8 cellular contexts compared by ENCODE assay signal in the genomic region with DNA sequence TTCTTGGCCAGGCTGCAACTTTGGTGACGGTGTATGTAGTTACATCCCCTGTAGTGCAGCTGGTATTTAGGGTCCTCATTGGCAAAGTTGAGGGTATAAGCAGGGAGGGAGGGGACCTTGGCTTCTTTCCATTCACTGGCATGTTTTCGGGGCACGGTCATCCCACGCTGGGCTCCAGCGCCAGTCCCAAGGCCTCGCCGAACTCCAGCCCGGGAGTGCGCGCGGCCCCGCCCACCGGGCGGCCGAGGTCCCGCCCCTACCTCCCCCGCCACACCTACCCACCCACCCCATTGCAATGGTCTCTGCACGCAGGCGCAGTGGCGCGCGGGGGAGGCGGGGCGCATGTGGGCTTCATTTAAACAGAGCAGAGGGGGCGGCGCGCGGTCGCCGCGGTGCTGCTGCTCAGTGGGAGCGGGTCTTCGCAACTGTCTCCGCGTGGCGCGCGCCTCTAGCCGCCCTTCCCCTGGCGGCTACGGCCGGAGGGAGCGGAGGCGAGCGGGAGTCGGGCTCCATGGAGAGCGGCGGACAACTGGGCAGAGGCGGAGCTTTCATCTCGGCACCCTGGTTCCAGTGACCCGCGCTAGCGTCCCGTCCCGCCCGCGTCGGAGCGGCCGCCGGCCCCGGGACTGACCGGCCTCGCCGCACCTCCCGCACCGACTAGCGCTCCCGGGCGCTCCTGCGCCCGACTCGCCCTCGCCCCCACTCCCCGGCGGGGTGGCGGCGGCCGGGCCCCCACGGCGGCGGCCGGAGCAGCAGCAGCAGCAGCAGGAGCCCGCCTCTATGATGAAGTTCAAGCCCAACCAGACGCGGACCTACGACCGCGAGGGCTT. TPM values are rescaled to one million over a fixed set of nuclear protein-coding genes. Genes with fewer than 3 reads are reported as not detected.
DNase-seq lines count a peak whose midpoint lies in the region; ATAC-seq and TF ChIP-seq lines count a peak whose summit lies in the region.
"Not testable (repeated sequence)": the region's sequence is repeated elsewhere in the genome, so short reads cannot be mapped to it uniquely, and the experiment has no call there.

A gene (plus strand): TSS at position 383 of the 830 bp plus-strand sequence. CDS start 398 bp downstream, at position 781.

- WGBS in right cardiac atrium = under 1% methylated on average over 49 of the region's 89 CpGs

- H3K9me3 ChIP-seq in right cardiac atrium (ENCODE audit: control insufficient read depth, low read length); vagina: not testable (repeated sequence)

- intact Hi-C loops in right cardiac atrium (cut with DNase I) = loop anchor here in 1 of 4 donors (5.0 kb wide), 1 partner anchor 195 kb away; no protein-coding TSS in a partner anchor
- intact Hi-C loops in vagina (cut with DNase I) = not testable (repeated sequence)

- H3K27ac ChIP-seq in right cardiac atrium (ENCODE audit: low read length) = peak within 1 kb of the TSS; percentile 99
- peak within 1 kb of the TSS; percentile 93 for H3K27ac ChIP-seq in rectal smooth muscle tissue (ENCODE audit: low read depth, low read length)
- peak within 1 kb of the TSS; percentile 91 for H3K27ac ChIP-seq in vagina

- DNase-seq in NCI-H2029 (lab: John Stamatoyannopoulos, UW) = peak; percentile 87
- DNase-seq in T-helper 2 cell treated with Interferon-gamma antibody and Interleukin-4, amounts not matched to agents 5 μg/mL and 100 μg/mL, for 36 hours (ENCODE audit: low spot score) = peak; percentile 95
- DNase-seq in anterior cingulate cortex (lab: John Stamatoyannopoulos, UW) = peak; percentile 53 to 98 (median 92)
- peak; percentile 99 to 100 (median 99) for DNase-seq in right cardiac atrium
- DNase-seq in vagina (ENCODE audit: extremely low spot score in 2 of 2) = peak; percentile 95 to 97

- TF ChIP-seq CTCF in vagina (IDR thresholded peaks at IDR 0.05) = not testable (repeated sequence)

- TF ChIP-seq POLR2A in GM18505 (IDR thresholded peaks at IDR 0.05; ENCODE audit: borderline replicate concordance, extremely low read depth, insufficient read depth, insufficient read length) (peak; percentile 89), vagina (IDR thresholded peaks at IDR 0.05) (peak in 1 of 2 donors; percentile 95)

- H3K9me3 Mint-ChIP-seq in T-helper 2 cell treated with Interferon-gamma antibody and Interleukin-4, amounts not matched to agents 5 μg/mL and 100 μg/mL, for 36 hours = not testable (repeated sequence)

- peak within 1 kb of the TSS; percentile 98 for H3K4me3 Mint-ChIP-seq in T-helper 2 cell treated with Interferon-gamma antibody and Interleukin-4, amounts not matched to agents 5 μg/mL and 100 μg/mL, for 36 hours

- not testable (repeated sequence) for H3K36me3 ChIP-seq in rectal smooth muscle tissue (ENCODE audit: control insufficient read depth, insufficient read depth, low read length); vagina

- ATAC-seq in GM18505 (IDR thresholded peaks at IDR 0.05; ENCODE audit: unreplicated experiment) (peak; percentile 69), HG02973 (IDR thresholded peaks at IDR 0.05; ENCODE audit: unreplicated experiment) (peak; percentile 59), right cardiac atrium (peak; percentile 95)

- H3K9ac ChIP-seq in rectal smooth muscle tissue (ENCODE audit: low read length) = peak within 1 kb of the TSS; percentile 92

- H3K27me3 Mint-ChIP-seq in T-helper 2 cell treated with Interferon-gamma antibody and Interleukin-4, amounts not matched to agents 5 μg/mL and 100 μg/mL, for 36 hours (ENCODE audit: low read depth) = not testable (repeated sequence)

- peak within 1 kb of the TSS; percentile 100 for H3K27ac Mint-ChIP-seq in T-helper 2 cell treated with Interferon-gamma antibody and Interleukin-4, amounts not matched to agents 5 μg/mL and 100 μg/mL, for 36 hours

- H3K4me1 Mint-ChIP-seq in T-helper 2 cell treated with Interferon-gamma antibody and Interleukin-4, amounts not matched to agents 5 μg/mL and 100 μg/mL, for 36 hours (ENCODE audit: low read depth) = peaks cover 41% of the 10 kb centered on the region

- peak within 1 kb of the TSS; percentile 67 for H3K4me3 ChIP-seq in right cardiac atrium (ENCODE audit: low read length)
- H3K4me3 ChIP-seq in rectal smooth muscle tissue (ENCODE audit: low read length) = peak within 1 kb of the TSS; percentile 99
- peak within 1 kb of the TSS; percentile 76 for H3K4me3 ChIP-seq in vagina

- not testable (repeated sequence) for H3K36me3 Mint-ChIP-seq in T-helper 2 cell treated with Interferon-gamma antibody and Interleukin-4, amounts not matched to agents 5 μg/mL and 100 μg/mL, for 36 hours (ENCODE audit: low read depth)

- H3K27me3 ChIP-seq in right cardiac atrium (ENCODE audit: control insufficient read depth, insufficient read depth); rectal smooth muscle tissue (ENCODE audit: control insufficient read depth, insufficient read depth, low read length); vagina: not testable (repeated sequence)

- H3K4me1 ChIP-seq in right cardiac atrium (ENCODE audit: control insufficient read depth, insufficient read depth, low read length); rectal smooth muscle tissue (ENCODE audit: control insufficient read depth, insufficient read depth, low read length): not testable (repeated sequence)
- peaks cover 55% of the 10 kb centered on the region for H3K4me1 ChIP-seq in vagina

RNA-seq across cellular contexts. Expression of the gene that starts here (rescaled TPM):
- total RNA-seq in right cardiac atrium (100 to 1,000 TPM; 153 to 206 (median 178) TPM), vagina (37.1 TPM)
- polyA plus RNA-seq in right cardiac atrium = 95.0 TPM

Comparison
In these comparisons a context has a peak if more than half of its experiments do, and no peak if none do; other contexts are left out.
1. Peak in every context shown above with its lines: DNase-seq, ATAC-seq, H3K4me3 ChIP-seq and H3K27ac ChIP-seq.